1 cellular context compared by ENCODE assay signal in the genomic region with DNA sequence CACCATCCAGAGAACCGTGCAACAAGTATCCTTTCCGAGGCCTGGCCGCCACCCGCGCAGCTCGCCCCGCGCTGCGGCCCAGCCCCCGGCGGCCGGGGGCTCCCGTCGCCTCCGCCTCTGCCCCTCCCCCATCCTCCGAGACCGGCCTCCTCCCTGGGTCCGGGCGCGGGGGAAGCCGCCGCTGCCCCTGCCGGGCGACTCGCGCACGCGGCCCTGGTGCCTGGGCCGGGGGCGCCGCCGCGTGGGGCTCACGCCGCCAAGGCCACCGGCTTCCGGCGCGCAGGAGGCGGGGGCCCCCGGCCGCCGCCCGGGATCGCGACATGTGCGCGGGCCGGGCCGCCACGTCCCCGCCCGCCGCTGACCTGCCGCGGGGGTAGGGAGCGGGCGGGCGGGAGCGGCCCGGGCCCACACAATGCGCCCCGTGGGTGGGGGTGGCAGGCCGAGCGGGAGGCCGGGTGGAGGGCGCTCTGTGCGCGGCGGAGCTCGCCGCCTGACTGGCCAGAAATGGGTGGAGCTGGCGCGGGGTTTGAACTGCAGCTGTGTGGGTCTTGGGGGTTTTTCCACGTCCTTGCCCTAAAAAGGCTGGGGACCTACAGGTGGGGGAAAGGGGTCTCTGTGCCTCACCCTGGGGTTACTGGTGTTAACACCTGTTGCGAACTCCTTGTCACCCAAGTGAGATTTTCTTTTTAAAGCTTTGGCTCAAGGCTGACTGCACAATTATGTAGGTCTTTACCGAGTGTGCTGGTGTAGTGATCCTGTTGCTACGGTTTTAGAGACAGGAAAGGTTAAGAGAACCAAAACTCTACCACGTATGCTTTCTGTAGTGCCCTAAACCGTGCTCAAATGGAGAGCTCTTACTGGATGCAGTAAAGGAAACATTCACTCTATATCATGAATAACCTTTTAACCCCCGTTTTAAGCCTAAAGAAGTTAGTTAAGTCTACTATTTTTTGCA.
A peak's percentile ranks its signal among the peaks of the same experiment; 100 is the strongest.
TF ChIP-seq lines count a peak whose summit lies in the region.

No MANE protein-coding gene starts in this region.

TF ChIP-seq in HEK293, 187 proteins besides CTCF, POLR2A, EP300 and RAD21 (continued from another document):
- TF ChIP-seq, protein P1, sequence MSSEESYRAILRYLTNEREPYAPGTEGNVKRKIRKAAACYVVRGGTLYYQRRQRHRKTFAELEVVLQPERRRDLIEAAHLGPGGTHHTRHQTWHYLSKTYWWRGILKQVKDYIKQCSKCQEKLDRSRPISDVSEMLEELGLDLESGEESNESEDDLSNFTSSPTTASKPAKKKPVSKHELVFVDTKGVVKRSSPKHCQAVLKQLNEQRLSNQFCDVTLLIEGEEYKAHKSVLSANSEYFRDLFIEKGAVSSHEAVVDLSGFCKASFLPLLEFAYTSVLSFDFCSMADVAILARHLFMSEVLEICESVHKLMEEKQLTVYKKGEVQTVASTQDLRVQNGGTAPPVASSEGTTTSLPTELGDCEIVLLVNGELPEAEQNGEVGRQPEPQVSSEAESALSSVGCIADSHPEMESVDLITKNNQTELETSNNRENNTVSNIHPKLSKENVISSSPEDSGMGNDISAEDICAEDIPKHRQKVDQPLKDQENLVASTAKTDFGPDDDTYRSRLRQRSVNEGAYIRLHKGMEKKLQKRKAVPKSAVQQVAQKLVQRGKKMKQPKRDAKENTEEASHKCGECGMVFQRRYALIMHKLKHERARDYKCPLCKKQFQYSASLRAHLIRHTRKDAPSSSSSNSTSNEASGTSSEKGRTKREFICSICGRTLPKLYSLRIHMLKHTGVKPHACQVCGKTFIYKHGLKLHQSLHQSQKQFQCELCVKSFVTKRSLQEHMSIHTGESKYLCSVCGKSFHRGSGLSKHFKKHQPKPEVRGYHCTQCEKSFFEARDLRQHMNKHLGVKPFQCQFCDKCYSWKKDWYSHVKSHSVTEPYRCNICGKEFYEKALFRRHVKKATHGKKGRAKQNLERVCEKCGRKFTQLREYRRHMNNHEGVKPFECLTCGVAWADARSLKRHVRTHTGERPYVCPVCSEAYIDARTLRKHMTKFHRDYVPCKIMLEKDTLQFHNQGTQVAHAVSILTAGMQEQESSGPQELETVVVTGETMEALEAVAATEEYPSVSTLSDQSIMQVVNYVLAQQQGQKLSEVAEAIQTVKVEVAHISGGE (tag by site-specific recombination; conservative IDR thresholded peaks at IDR 0.05; ENCODE audit: low read depth) = no peak
- peak; percentile 34; the same call in 1 of the 2 replicates for TF ChIP-seq ZBTB17 (tag by site-specific recombination; IDR thresholded peaks at IDR 0.05)
- TF ChIP-seq, protein P2, sequence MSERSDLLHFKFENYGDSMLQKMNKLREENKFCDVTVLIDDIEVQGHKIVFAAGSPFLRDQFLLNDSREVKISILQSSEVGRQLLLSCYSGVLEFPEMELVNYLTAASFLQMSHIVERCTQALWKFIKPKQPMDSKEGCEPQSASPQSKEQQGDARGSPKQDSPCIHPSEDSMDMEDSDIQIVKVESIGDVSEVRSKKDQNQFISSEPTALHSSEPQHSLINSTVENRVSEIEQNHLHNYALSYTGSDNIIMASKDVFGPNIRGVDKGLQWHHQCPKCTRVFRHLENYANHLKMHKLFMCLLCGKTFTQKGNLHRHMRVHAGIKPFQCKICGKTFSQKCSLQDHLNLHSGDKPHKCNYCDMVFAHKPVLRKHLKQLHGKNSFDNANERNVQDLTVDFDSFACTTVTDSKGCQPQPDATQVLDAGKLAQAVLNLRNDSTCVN (tag by site-specific recombination; optimal IDR thresholded peaks at IDR 0.05) = peak; percentile 23
- TF ChIP-seq ZNF423 (tag by site-specific recombination; IDR thresholded peaks at IDR 0.05) = peak; percentile 24; the same call in 1 of the 2 replicates
- TF ChIP-seq ZNF311 (tag by site-specific recombination; IDR thresholded peaks at IDR 0.05; ENCODE audit: borderline replicate concordance) = no peak
- TF ChIP-seq ZBTB20 (tag by site-specific recombination; IDR thresholded peaks at IDR 0.05) = peak; percentile 21; the same call in 1 of the 2 replicates
- peak; percentile 68 for TF ChIP-seq ZNF335 (tag by site-specific recombination; conservative IDR thresholded peaks at IDR 0.05)
